28 cellular contexts compared by ENCODE assay signal in genomic region chr18:14941792-14942191, GRCh38.
DNase-seq lines count a peak whose midpoint lies in the region; ATAC-seq, FAIRE-seq and TF ChIP-seq lines count a peak whose summit lies in the region.
"Had no signal": no experiment of that assay in that cellular context is flagged by ENCODE, and none has a peak within 500 bp of the region (broad histone marks: within the 10 kb centered on the region; RNA-seq: fewer than 3 reads in every experiment).

No MANE protein-coding gene starts in this region.

- WGBS in testis, 2 donors: 46 to 58% methylated on average over 3 of the region's 3 CpGs

- TF ChIP-seq CTCF in osteocyte (IDR thresholded peaks at IDR 0.05): no peak
- no peak for TF ChIP-seq CTCF in testis (IDR thresholded peaks at IDR 0.05)

- no peak overlapping the region for H3K4me3 ChIP-seq in testis
- H3K4me3 ChIP-seq: A549; BLaER1 treated with 17β-estradiol and CSF1 and Interleukin-3, amounts not matched to agents 10 nM and 100 nM; HAP-1; MG63; SK-N-MC had no signal

- intact Hi-C loops in left colon (cut with DNase I, micrococcal nuclease) (no loop called here), testis (cut with DNase I; ENCODE audit: low total_unique reads) (no loop called here)

- no peaks in the 10 kb centered on the region for H3K36me3 Mint-ChIP-seq in osteocyte (ENCODE audit: unreplicated experiment)

- no peak overlapping the region for H3K27ac Mint-ChIP-seq in stimulated activated naive CD8-positive, alpha-beta T cell treated with anti-CD3 and anti-CD28 coated beads, Interleukin-15, amount 100 ng/mL, for 72 hours
- H3K27ac Mint-ChIP-seq in osteocyte (ENCODE audit: unreplicated experiment): no peak overlapping the region
- H3K27ac Mint-ChIP-seq: CD4-positive, alpha-beta T cell; HFFc6 had no signal

- H3K9me3 ChIP-seq in testis: no peaks in the 10 kb centered on the region
- H3K9me3 ChIP-seq: A549; BLaER1 treated with 17β-estradiol and CSF1 and Interleukin-3, amounts not matched to agents 10 nM and 100 nM; HAP-1; MG63 had no signal

- ATAC-seq in stimulated activated naive CD8-positive, alpha-beta T cell treated with anti-CD3 and anti-CD28 coated beads, Interleukin-15, amount 100 ng/mL, for 72 hours: peak; percentile 19
- no peak for ATAC-seq in stimulated activated naive CD8-positive, alpha-beta T cell treated with anti-CD3 and anti-CD28 coated beads, Interleukin-15, Interleukin-2, amounts not matched to agents 100 U/mL and 50 U/mL, for 24 hours
- ATAC-seq in left colon (peak; percentile 64), GM18498 (IDR thresholded peaks at IDR 0.05; ENCODE audit: unreplicated experiment) (no peak)
- ATAC-seq: A549 had no signal

- DNase-seq in stimulated activated naive CD8-positive, alpha-beta T cell treated with anti-CD3 and anti-CD28 coated beads, Interleukin-15, amount 100 ng/mL, for 72 hours: no peak
- no peak for DNase-seq in stimulated activated naive CD8-positive, alpha-beta T cell treated with anti-CD3 and anti-CD28 coated beads, Interleukin-15, Interleukin-2, amounts not matched to agents 100 U/mL and 50 U/mL, for 24 hours
- DNase-seq in left colon (peak in 1 of 2 donors; percentile 51), osteocyte (ENCODE audit: extremely low spot score, unreplicated experiment) (peak; percentile 48), urothelium cell line (ENCODE audit: low spot score) (no peak), NCI-H2227 (lab: John Stamatoyannopoulos, UW; ENCODE audit: unreplicated experiment) (no peak), testis (no peak)
- DNase-seq: AML-193; CD4-positive, alpha-beta T cell; GOT3; HFFc6; KBM-7; MG63; NCI-H1105 treated with DMSO at 0.1 percent for 48 hours; NCI-H146; NCI-H1930; NCI-H446 treated with DMSO at 0.1 percent for 48 hours; NCI-H526; SIG-M5 had no signal

- no peaks in the 10 kb centered on the region for H3K4me1 Mint-ChIP-seq in stimulated activated naive CD8-positive, alpha-beta T cell treated with anti-CD3 and anti-CD28 coated beads, Interleukin-15, amount 100 ng/mL, for 72 hours
- H3K4me1 Mint-ChIP-seq in osteocyte (ENCODE audit: unreplicated experiment): no peaks in the 10 kb centered on the region

- no peaks in the 10 kb centered on the region for H3K36me3 ChIP-seq in testis (ENCODE audit: low read depth, missing control alignments)
- H3K36me3 ChIP-seq: BLaER1 treated with 17β-estradiol and CSF1 and Interleukin-3, amounts not matched to agents 10 nM and 100 nM; HAP-1; MG63 had no signal

- peak; percentile 35 for FAIRE-seq in urothelium cell line (lab: Jason Lieb, UNC)
- FAIRE-seq: A549, D721Med, GM18507, HTR-8/SVneo, RCC 7860 had no signal

- H3K9me3 Mint-ChIP-seq in stimulated activated naive CD8-positive, alpha-beta T cell treated with anti-CD3 and anti-CD28 coated beads, Interleukin-15, amount 100 ng/mL, for 72 hours: no peaks in the 10 kb centered on the region
- peaks cover 30% of the 10 kb centered on the region for H3K9me3 Mint-ChIP-seq in osteocyte (ENCODE audit: unreplicated experiment)
- H3K9me3 Mint-ChIP-seq: CD4-positive, alpha-beta T cell had no signal

- H3K27ac ChIP-seq in testis: no peak overlapping the region
- H3K27ac ChIP-seq: A549, SK-N-MC had no signal

- H3K4me3 Mint-ChIP-seq in stimulated activated naive CD8-positive, alpha-beta T cell treated with anti-CD3 and anti-CD28 coated beads, Interleukin-15, amount 100 ng/mL, for 72 hours: no peak overlapping the region
- no peak overlapping the region for H3K4me3 Mint-ChIP-seq in osteocyte (ENCODE audit: unreplicated experiment)
- H3K4me3 Mint-ChIP-seq: CD4-positive, alpha-beta T cell; HFFc6 had no signal

- peaks cover 6% of the 10 kb centered on the region for H3K27me3 Mint-ChIP-seq in stimulated activated naive CD8-positive, alpha-beta T cell treated with anti-CD3 and anti-CD28 coated beads, Interleukin-15, amount 100 ng/mL, for 72 hours
- H3K27me3 Mint-ChIP-seq in osteocyte (ENCODE audit: unreplicated experiment): no peaks in the 10 kb centered on the region
- H3K27me3 Mint-ChIP-seq: CD4-positive, alpha-beta T cell had no signal

- no peaks in the 10 kb centered on the region for H3K27me3 ChIP-seq in testis
- H3K27me3 ChIP-seq: BLaER1 treated with 17β-estradiol and CSF1 and Interleukin-3, amounts not matched to agents 10 nM and 100 nM; MG63 had no signal

- TF ChIP-seq POLR2A in testis (IDR thresholded peaks at IDR 0.05): no peak

- H3K4me1 ChIP-seq in testis: peaks cover 2% of the 10 kb centered on the region
- H3K4me1 ChIP-seq: A549, HAP-1 had no signal

Comparison
In these comparisons a context has a peak if more than half of its experiments do, and no peak if none do; other contexts are left out.
1. ATAC-seq: peak in stimulated activated naive CD8-positive, alpha-beta T cell treated with anti-CD3 and anti-CD28 coated beads, Interleukin-15, amount 100 ng/mL, for 72 hours (single experiment) and left colon (single experiment); none in stimulated activated naive CD8-positive, alpha-beta T cell treated with anti-CD3 and anti-CD28 coated beads, Interleukin-15, Interleukin-2, amounts not matched to agents 100 U/mL and 50 U/mL, for 24 hours (single experiment) and GM18498 (single experiment).